In the genomic region with DNA sequence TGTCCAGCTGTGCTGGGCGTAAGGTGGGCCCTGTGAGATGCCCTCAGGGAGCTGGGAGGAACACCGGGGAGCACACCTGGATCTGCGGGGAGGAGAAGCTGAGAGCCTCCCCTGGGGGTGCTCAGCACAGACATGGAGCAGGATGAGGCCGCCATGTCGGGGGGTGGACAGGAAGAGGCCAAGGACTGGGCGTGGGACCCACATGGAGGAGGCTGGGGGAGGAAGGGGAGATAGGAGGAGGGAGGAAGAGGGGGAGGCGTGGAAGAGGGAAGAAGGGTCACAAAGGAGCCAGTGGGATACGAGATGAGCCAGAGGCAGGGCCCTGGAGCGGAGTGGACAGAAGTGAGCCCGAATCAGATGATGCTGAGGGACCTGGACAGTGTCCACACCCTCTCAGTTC, we compare ENCODE assay signal across 2 cellular contexts.
TF ChIP-seq lines count a peak whose summit lies in the region.

No MANE protein-coding gene starts in this region.

TF ChIP-seq in K562, 482 proteins besides CTCF, POLR2A, EP300 and RAD21 (continued from another document):
- TF ChIP-seq, protein P1, sequence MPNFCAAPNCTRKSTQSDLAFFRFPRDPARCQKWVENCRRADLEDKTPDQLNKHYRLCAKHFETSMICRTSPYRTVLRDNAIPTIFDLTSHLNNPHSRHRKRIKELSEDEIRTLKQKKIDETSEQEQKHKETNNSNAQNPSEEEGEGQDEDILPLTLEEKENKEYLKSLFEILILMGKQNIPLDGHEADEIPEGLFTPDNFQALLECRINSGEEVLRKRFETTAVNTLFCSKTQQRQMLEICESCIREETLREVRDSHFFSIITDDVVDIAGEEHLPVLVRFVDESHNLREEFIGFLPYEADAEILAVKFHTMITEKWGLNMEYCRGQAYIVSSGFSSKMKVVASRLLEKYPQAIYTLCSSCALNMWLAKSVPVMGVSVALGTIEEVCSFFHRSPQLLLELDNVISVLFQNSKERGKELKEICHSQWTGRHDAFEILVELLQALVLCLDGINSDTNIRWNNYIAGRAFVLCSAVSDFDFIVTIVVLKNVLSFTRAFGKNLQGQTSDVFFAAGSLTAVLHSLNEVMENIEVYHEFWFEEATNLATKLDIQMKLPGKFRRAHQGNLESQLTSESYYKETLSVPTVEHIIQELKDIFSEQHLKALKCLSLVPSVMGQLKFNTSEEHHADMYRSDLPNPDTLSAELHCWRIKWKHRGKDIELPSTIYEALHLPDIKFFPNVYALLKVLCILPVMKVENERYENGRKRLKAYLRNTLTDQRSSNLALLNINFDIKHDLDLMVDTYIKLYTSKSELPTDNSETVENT (CRISPR knock-in tag; IDR thresholded peaks at IDR 0.05), result no peak

TF ChIP-seq in WTC11, 78 proteins besides CTCF, POLR2A, EP300 and RAD21 (continued from another document):
- TF ChIP-seq, protein P2, sequence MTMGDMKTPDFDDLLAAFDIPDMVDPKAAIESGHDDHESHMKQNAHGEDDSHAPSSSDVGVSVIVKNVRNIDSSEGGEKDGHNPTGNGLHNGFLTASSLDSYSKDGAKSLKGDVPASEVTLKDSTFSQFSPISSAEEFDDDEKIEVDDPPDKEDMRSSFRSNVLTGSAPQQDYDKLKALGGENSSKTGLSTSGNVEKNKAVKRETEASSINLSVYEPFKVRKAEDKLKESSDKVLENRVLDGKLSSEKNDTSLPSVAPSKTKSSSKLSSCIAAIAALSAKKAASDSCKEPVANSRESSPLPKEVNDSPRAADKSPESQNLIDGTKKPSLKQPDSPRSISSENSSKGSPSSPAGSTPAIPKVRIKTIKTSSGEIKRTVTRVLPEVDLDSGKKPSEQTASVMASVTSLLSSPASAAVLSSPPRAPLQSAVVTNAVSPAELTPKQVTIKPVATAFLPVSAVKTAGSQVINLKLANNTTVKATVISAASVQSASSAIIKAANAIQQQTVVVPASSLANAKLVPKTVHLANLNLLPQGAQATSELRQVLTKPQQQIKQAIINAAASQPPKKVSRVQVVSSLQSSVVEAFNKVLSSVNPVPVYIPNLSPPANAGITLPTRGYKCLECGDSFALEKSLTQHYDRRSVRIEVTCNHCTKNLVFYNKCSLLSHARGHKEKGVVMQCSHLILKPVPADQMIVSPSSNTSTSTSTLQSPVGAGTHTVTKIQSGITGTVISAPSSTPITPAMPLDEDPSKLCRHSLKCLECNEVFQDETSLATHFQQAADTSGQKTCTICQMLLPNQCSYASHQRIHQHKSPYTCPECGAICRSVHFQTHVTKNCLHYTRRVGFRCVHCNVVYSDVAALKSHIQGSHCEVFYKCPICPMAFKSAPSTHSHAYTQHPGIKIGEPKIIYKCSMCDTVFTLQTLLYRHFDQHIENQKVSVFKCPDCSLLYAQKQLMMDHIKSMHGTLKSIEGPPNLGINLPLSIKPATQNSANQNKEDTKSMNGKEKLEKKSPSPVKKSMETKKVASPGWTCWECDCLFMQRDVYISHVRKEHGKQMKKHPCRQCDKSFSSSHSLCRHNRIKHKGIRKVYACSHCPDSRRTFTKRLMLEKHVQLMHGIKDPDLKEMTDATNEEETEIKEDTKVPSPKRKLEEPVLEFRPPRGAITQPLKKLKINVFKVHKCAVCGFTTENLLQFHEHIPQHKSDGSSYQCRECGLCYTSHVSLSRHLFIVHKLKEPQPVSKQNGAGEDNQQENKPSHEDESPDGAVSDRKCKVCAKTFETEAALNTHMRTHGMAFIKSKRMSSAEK (CRISPR knock-in tag; IDR thresholded peaks at IDR 0.05; ENCODE audit: borderline replicate concordance), result no peak
- TF ChIP-seq, protein P3, sequence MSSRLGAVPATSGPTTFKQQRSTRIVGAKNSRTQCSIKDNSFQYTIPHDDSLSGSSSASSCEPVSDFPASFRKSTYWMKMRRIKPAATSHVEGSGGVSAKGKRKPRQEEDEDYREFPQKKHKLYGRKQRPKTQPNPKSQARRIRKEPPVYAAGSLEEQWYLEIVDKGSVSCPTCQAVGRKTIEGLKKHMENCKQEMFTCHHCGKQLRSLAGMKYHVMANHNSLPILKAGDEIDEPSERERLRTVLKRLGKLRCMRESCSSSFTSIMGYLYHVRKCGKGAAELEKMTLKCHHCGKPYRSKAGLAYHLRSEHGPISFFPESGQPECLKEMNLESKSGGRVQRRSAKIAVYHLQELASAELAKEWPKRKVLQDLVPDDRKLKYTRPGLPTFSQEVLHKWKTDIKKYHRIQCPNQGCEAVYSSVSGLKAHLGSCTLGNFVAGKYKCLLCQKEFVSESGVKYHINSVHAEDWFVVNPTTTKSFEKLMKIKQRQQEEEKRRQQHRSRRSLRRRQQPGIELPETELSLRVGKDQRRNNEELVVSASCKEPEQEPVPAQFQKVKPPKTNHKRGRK (CRISPR knock-in tag; IDR thresholded peaks at IDR 0.05; ENCODE audit: borderline replicate concordance), result no peak
- TF ChIP-seq, protein P4, sequence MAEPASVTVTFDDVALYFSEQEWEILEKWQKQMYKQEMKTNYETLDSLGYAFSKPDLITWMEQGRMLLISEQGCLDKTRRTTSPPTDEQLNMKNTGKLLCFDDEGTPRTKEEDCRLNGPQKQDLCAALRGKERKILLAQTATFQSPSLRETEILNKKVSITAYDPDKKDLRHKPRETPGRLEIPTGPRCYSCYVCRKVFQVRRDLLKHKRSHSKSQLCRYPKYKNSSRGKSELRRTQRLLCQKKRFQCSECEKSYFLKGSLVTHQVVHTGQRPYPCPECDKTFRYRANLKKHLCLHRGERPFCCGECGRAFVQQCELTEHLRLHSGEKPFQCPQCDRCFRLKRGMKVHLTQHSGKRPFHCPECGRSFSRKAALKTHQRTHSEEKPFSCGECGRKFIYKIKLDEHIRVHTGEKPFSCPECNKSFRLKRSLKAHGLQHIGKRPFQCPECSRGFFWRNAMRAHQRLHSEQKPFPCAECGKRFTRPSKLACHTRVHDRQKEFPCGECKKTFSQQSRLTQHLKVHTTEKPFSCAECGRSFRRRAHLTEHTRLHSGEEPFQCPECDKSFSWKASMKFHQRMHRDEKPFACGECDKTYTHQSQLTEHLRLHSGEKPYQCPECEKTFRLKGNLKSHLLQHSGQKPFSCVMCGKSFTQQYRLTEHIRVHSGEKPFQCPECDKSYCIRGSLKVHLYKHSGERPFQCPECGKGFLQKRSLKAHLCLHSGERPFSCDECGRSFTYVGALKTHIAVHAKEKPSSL (CRISPR knock-in tag; conservative IDR thresholded peaks at IDR 0.05), result no peak
- no peak for TF ChIP-seq TEAD1 (CRISPR knock-in tag; IDR thresholded peaks at IDR 0.05)
- no peak for TF ChIP-seq KAT7 (CRISPR knock-in tag; IDR thresholded peaks at IDR 0.05; ENCODE audit: borderline replicate concordance)
- TF ChIP-seq, protein P5, sequence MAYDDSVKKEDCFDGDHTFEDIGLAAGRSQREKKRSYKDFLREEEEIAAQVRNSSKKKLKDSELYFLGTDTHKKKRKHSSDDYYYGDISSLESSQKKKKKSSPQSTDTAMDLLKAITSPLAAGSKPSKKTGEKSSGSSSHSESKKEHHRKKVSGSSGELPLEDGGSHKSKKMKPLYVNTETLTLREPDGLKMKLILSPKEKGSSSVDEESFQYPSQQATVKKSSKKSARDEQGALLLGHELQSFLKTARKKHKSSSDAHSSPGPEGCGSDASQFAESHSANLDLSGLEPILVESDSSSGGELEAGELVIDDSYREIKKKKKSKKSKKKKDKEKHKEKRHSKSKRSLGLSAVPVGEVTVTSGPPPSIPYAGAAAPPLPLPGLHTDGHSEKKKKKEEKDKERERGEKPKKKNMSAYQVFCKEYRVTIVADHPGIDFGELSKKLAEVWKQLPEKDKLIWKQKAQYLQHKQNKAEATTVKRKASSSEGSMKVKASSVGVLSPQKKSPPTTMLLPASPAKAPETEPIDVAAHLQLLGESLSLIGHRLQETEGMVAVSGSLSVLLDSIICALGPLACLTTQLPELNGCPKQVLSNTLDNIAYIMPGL (CRISPR knock-in tag; IDR thresholded peaks at IDR 0.05), result no peak
- TF ChIP-seq, protein P6, sequence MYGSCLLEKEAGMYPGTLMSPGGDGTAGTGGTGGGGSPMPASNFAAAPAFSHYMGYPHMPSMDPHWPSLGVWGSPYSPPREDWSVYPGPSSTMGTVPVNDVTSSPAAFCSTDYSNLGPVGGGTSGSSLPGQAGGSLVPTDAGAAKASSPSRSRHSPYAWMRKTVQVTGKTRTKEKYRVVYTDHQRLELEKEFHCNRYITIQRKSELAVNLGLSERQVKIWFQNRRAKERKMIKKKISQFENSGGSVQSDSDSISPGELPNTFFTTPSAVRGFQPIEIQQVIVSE (CRISPR knock-in tag; IDR thresholded peaks at IDR 0.05; ENCODE audit: borderline replicate concordance), result no peak
- TF ChIP-seq CBFB (CRISPR knock-in tag; IDR thresholded peaks at IDR 0.05; ENCODE audit: low read depth), result no peak
- no peak for TF ChIP-seq EMX1 (CRISPR knock-in tag; IDR thresholded peaks at IDR 0.05)
- no peak for TF ChIP-seq NR2C2 (CRISPR knock-in tag; IDR thresholded peaks at IDR 0.05)
- no peak for TF ChIP-seq SP1 (CRISPR knock-in tag; conservative IDR thresholded peaks at IDR 0.05)
- TF ChIP-seq NFYB (CRISPR knock-in tag; conservative IDR thresholded peaks at IDR 0.05; ENCODE audit: low read depth), result no peak
- no peak for TF ChIP-seq FOXJ3 (CRISPR knock-in tag; IDR thresholded peaks at IDR 0.05; ENCODE audit: borderline replicate concordance)
- TF ChIP-seq ELF4 (CRISPR knock-in tag; IDR thresholded peaks at IDR 0.05; ENCODE audit: low read depth), result no peak
- TF ChIP-seq JUN (CRISPR knock-in tag; IDR thresholded peaks at IDR 0.05), result no peak
- TF ChIP-seq ZNF416 (CRISPR knock-in tag; IDR thresholded peaks at IDR 0.05), result no peak
- no peak for TF ChIP-seq GABPB1 (CRISPR knock-in tag; IDR thresholded peaks at IDR 0.05)
